In the genomic region with DNA sequence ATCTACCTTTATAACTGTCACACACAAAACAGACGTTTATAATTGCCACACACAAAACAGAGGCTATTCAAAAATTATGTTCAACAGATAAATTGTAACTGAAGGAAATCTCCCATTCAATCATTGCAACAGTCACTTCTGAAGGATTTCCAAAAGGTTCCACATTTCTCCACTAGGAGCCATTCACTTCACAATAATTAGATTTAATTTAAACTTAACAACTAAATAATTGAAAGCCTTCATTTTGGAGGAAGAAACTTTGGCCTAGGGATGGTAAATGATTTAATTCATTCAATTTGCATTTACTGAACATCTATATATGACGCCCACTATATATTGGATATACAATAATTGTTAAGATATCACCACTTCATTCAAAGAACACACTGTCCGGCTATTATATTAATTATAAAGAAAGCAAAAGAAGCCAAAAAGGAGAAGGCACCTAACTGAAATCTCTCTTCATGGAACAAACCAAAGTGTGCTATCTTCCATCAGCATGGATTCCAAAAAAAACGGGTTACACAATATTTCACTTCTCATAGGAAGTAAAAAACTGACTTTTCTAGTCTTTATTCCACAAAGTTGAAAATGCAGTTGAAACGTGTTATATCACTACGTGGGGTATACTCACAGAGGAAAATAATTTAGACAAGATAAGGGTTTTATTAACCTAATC, we compare ENCODE assay signal across 9 cellular contexts. TPM values are rescaled to one million over a fixed set of nuclear protein-coding genes. Genes with fewer than 3 reads are reported as not detected.
DNase-seq lines count a peak whose midpoint lies in the region; ATAC-seq, FAIRE-seq and TF ChIP-seq lines count a peak whose summit lies in the region.
"Had no signal": no experiment of that assay in that cellular context is flagged by ENCODE, and none has a peak within 500 bp of the region (broad histone marks: within the 10 kb centered on the region; RNA-seq: fewer than 3 reads in every experiment).

No MANE protein-coding gene starts in this region.

- H3K27ac Mint-ChIP-seq in Caco-2 (ENCODE audit: unreplicated experiment) (no peak overlapping the region), naive B cell (peak overlapping the region in 2 of 6 donors; percentile 49 to 99)

- H3K4me1 Mint-ChIP-seq in Caco-2 (ENCODE audit: low read depth, unreplicated experiment) (peaks cover 17% of the 10 kb centered on the region), naive B cell (peaks cover 36 to 48% (median 37%) of the 10 kb centered on the region in 3 donors)

- H3K9me1 ChIP-seq in IMR-90 (ENCODE audit: insufficient read depth, low read length): no peaks in the 10 kb centered on the region; the same call in 1 of the 2 replicates

- H3K27ac ChIP-seq in IMR-90 (ENCODE audit: insufficient read depth, low read length) (no peak overlapping the region), small intestine (ENCODE audit: low read depth in 1 of 2, low read length in 1 of 2) (no peak overlapping the region)

- POLR2A ChIA-PET in Caco-2 (lab: Charles Lee): no interaction called here
- POLR2A ChIA-PET in IMR-90 (lab: Charles Lee; ENCODE audit: unreplicated experiment): no interaction called here
- POLR2A ChIA-PET in HEK293T (lab: Yijun Ruan, JAX): interaction anchor here (2.4 kb wide), 1 partner anchor 29 kb away, joined by 14 read pairs; no protein-coding TSS in a partner anchor

- H3K4me2 ChIP-seq in IMR-90 (ENCODE audit: low read depth, low read length): peak overlapping the region; percentile 88

- H3K4me3 ChIP-seq in Caco-2 (ENCODE audit: low read depth, low read length) (peak overlapping the region; percentile 66), IMR-90 (ENCODE audit: insufficient read depth, low read depth, low read length) (no peak overlapping the region), adipocyte (ENCODE audit: low read length) (peak overlapping the region; percentile 99), small intestine (ENCODE audit: low read depth in 1 of 2, low read length in 2 of 2) (peak overlapping the region in 1 of 2 donors; percentile 68)

- H3K56ac ChIP-seq in IMR-90 (ENCODE audit: extremely low read depth, insufficient read depth, low read length): no peak overlapping the region

- H3K36me3 ChIP-seq in Caco-2 (ENCODE audit: control insufficient read depth, insufficient read depth, low read length): no peaks in the 10 kb centered on the region
- H3K36me3 ChIP-seq in IMR-90 (ENCODE audit: control insufficient read depth, insufficient read depth, low read length): peaks cover 2% of the 10 kb centered on the region; the same call in 1 of the 2 replicates
- H3K36me3 ChIP-seq in adipocyte (ENCODE audit: control insufficient read depth, insufficient read depth, low read length, severe bottlenecking): peaks cover 14% of the 10 kb centered on the region
- peaks cover 0 to 2% of the 10 kb centered on the region in 2 donors for H3K36me3 ChIP-seq in small intestine (ENCODE audit: control insufficient read depth in 2 of 2, insufficient read depth in 2 of 2, low read length in 2 of 2)

- no peak overlapping the region for H2AK9ac ChIP-seq in IMR-90 (replicated peaks; ENCODE audit: low read depth, low read length, poor library complexity)

- H2BK20ac ChIP-seq in IMR-90 (ENCODE audit: low read depth, low read length): no peak overlapping the region

- H3K14ac ChIP-seq in IMR-90 (replicated peaks; ENCODE audit: low read depth, low read length): no peak overlapping the region

- H3K27me3 Mint-ChIP-seq in Caco-2 (ENCODE audit: insufficient read depth, unreplicated experiment) (no peaks in the 10 kb centered on the region), naive B cell (no peaks in the 10 kb centered on the region)

- in situ Hi-C loops in IMR-90 (cut with MboI; ENCODE audit: low sequenced_read_pairs): no loop called here

- H2AFZ ChIP-seq in IMR-90 (replicated peaks; ENCODE audit: low read length, poor library complexity): no peak overlapping the region

- no peak for FAIRE-seq in small intestine (lab: Jason Lieb, UNC)

- no peak overlapping the region for H3K4ac ChIP-seq in IMR-90 (ENCODE audit: low read depth, low read length)

- ATAC-seq in IMR-90 (ENCODE audit: low read depth): no peak
- no peak for ATAC-seq in naive B cell (ENCODE audit: low read depth in 2 of 2)
- no peak for ATAC-seq in GM19463 (IDR thresholded peaks at IDR 0.05; ENCODE audit: unreplicated experiment)
- no peak for ATAC-seq in HG02588 (IDR thresholded peaks at IDR 0.05; ENCODE audit: unreplicated experiment)

- H3K18ac ChIP-seq in IMR-90 (ENCODE audit: low read depth, low read length): no peak overlapping the region

- H3K23ac ChIP-seq in IMR-90 (ENCODE audit: low read depth, low read length): no peak overlapping the region

- WGBS in IMR-90 (ENCODE audit: extremely low coverage in 2 of 2, insufficient read length in 1 of 2), 2 experiments: no CpG with 5 or more reads among the region's 6 CpGs
- WGBS in small intestine, 3 donors: 21 to 57% (median 26%) methylated on average over 6 of the region's 6 CpGs

- H2AK5ac ChIP-seq in IMR-90 (ENCODE audit: low read depth, low read length): no peak overlapping the region

- DNase-seq in Caco-2 (no peak), IMR-90 (no peak), adipocyte (ENCODE audit: low read depth) (peak; percentile 9), naive B cell (no peak), small intestine (no peak), HEK293T (ENCODE audit: extremely low spot score) (no peak)
- DNase-seq: spleen had no signal

- peak in 1 of 2 experiments; percentile 25 for TF ChIP-seq CTCF in Caco-2 (IDR thresholded peaks at IDR 0.05; ENCODE audit: insufficient read depth in 1 of 2, low read depth in 1 of 2, low read length in 1 of 2, severe bottlenecking in 1 of 2, unreplicated experiment in 1 of 2)
- 0 out of 2 replicates have a peak, but pooled peaks have one; percentile 9 for TF ChIP-seq CTCF in IMR-90 (conservative IDR thresholded peaks at IDR 0.05; ENCODE audit: low read depth, low read length)

- H3K36me3 Mint-ChIP-seq in Caco-2 (ENCODE audit: insufficient read depth, unreplicated experiment) (peaks cover 16% of the 10 kb centered on the region), naive B cell (peaks cover 7 to 10% of the 10 kb centered on the region in 2 donors)

- H3K4me1 ChIP-seq in Caco-2 (peaks cover 24% of the 10 kb centered on the region), IMR-90 (ENCODE audit: control insufficient read depth, insufficient read depth, low read length) (no peaks in the 10 kb centered on the region), adipocyte (ENCODE audit: control insufficient read depth, insufficient read depth, low read length) (peaks cover 26% of the 10 kb centered on the region), small intestine (ENCODE audit: control insufficient read depth in 2 of 2, insufficient read depth in 1 of 2, low read depth in 1 of 2, low read length in 1 of 2) (peaks cover 0 to 2% of the 10 kb centered on the region in 2 donors)

- H3K27me3 ChIP-seq in Caco-2 (replicated peaks; ENCODE audit: control insufficient read depth, insufficient read depth, low read length) (no peaks in the 10 kb centered on the region), IMR-90 (ENCODE audit: control insufficient read depth, insufficient read depth, low read length) (no peaks in the 10 kb centered on the region), adipocyte (replicated peaks; ENCODE audit: control insufficient read depth, insufficient read depth, low read length) (no peaks in the 10 kb centered on the region), small intestine (ENCODE audit: control insufficient read depth in 2 of 2, insufficient read depth in 2 of 2, low read length in 2 of 2) (no peaks in the 10 kb centered on the region)
- H3K27me3 ChIP-seq: spleen had no signal

- no peaks in the 10 kb centered on the region; the same call in 1 of the 2 replicates for H4K20me1 ChIP-seq in IMR-90 (ENCODE audit: insufficient read depth, low read length)

- TF ChIP-seq POLR2A in IMR-90 (IDR thresholded peaks at IDR 0.05; ENCODE audit: low read depth, low read length): no peak

- CTCF ChIA-PET in Caco-2 (lab: Charles Lee): no interaction called here
- CTCF ChIA-PET in IMR-90 (lab: Yijun Ruan, JAX): no interaction called here
- CTCF ChIA-PET in HEK293T (lab: Yijun Ruan, JAX): no interaction called here

- H4K8ac ChIP-seq in IMR-90 (ENCODE audit: low read depth in 2 of 2, low read length in 2 of 2): no peak overlapping the region

- no peak for TF ChIP-seq RAD21 in IMR-90 (IDR thresholded peaks at IDR 0.05; ENCODE audit: low read length)

- H3K79me1 ChIP-seq in IMR-90 (ENCODE audit: low read depth in 1 of 2, low read length in 2 of 2): peaks cover 16 to 26% of the 10 kb centered on the region in 2 experiments

- intact Hi-C loops in Caco-2 (cut with micrococcal nuclease; ENCODE audit: unreplicated experiment) (no loop called here), IMR-90 (cut with micrococcal nuclease) (no loop called here)

- H3K9me3 ChIP-seq in Caco-2 (no peaks in the 10 kb centered on the region), IMR-90 (ENCODE audit: control insufficient read depth, insufficient read depth, low read length) (no peaks in the 10 kb centered on the region), adipocyte (ENCODE audit: control insufficient read depth, low read length) (no peaks in the 10 kb centered on the region), small intestine (ENCODE audit: control insufficient read depth, low read depth) (no peaks in the 10 kb centered on the region)
- H3K9me3 ChIP-seq: spleen had no signal

- no peak overlapping the region for H4K91ac ChIP-seq in IMR-90 (ENCODE audit: insufficient read depth, low read depth, low read length)

- no TSS peak for BruUV-seq in Caco-2 (replicated peaks; lab: Mats Ljungman, UMichigan)
- no TSS peak for BruUV-seq in IMR-90 (replicated peaks; lab: Mats Ljungman, UMichigan)

- no peak overlapping the region for H3K9ac ChIP-seq in IMR-90 (ENCODE audit: low read depth, low read length)
- H3K9ac ChIP-seq in adipocyte (ENCODE audit: low read length): peak overlapping the region; percentile 95

- peak overlapping the region; percentile 99 for H3K4me3 Mint-ChIP-seq in Caco-2 (ENCODE audit: unreplicated experiment)
- peak overlapping the region in 5 of 8 donors; percentile 68 to 99 (median 94) for H3K4me3 Mint-ChIP-seq in naive B cell

- H2BK120ac ChIP-seq in IMR-90 (ENCODE audit: low read depth, low read length): no peak overlapping the region

- H2BK5ac ChIP-seq in IMR-90 (ENCODE audit: low read depth, low read length, poor library complexity, severe bottlenecking): no peak overlapping the region

- no peak overlapping the region for H4K5ac ChIP-seq in IMR-90 (ENCODE audit: low read depth, low read length)

- dilution Hi-C loops in IMR-90 (cut with HindIII; ENCODE audit: low sequenced_read_pairs, unreplicated experiment): no loop called here

- H2BK15ac ChIP-seq in IMR-90 (ENCODE audit: low read depth, low read length): no peak overlapping the region

- no peaks in the 10 kb centered on the region for H3K9me3 Mint-ChIP-seq in Caco-2 (ENCODE audit: unreplicated experiment)
- no peaks in the 10 kb centered on the region for H3K9me3 Mint-ChIP-seq in naive B cell

RNA-seq across cellular contexts. Expression of a gene that starts 1.7 kb away (rescaled TPM):
- total RNA-seq in Caco-2 (2022): 48.8 and 51.6 TPM in 2 replicates
- total RNA-seq in IMR-90 (2012; rRNA removed): 21.9 and 41.4 TPM in 2 replicates
- 11.7 and 12.7 TPM in 2 replicates for polyA plus RNA-seq in IMR-90 (2012; rRNA removed)
- 1.2 and 1.5 TPM in 2 replicates for polyA plus RNA-seq in IMR-90 (2012; cell fraction: cytosol; rRNA removed)
- polyA plus RNA-seq in IMR-90 (2012; cell fraction: nucleus; rRNA removed; ENCODE audit: low replicate concordance): 0.53 and 6.8 TPM in 2 replicates
- 10 to 100 TPM; 21.1 to 32.2 (median 30.4) TPM for polyA plus RNA-seq in naive B cell (ENCODE audit: low read depth in 6 of 6)
- 10 to 100 TPM in 1 of 3 donors, 1 to 10 TPM in 2; 5.1 to 17.5 (median 5.4) TPM for polyA plus RNA-seq in small intestine

RNA-seq across cellular contexts. Expression of a gene that starts 47.0 kb away (rescaled TPM):
- 1.0 and 1.2 TPM in 2 replicates for total RNA-seq in Caco-2 (2022)
- 0.36 and 0.56 TPM in 2 replicates for total RNA-seq in IMR-90 (2012; rRNA removed)
- 0.26 and 0.36 TPM in 2 replicates for polyA plus RNA-seq in IMR-90 (2012; rRNA removed)
- polyA plus RNA-seq in IMR-90 (2012; cell fraction: cytosol; rRNA removed): 0.22 and 0.39 TPM in 2 replicates
- polyA plus RNA-seq in IMR-90 (2012; cell fraction: nucleus; rRNA removed; ENCODE audit: low replicate concordance): 0.11 and 0.18 TPM in 2 replicates
- under 1 TPM in 5 of 6 donors, not detected in 1; 0.09 to 0.55 (median 0.22) TPM for polyA plus RNA-seq in naive B cell (ENCODE audit: low read depth in 6 of 6)
- polyA plus RNA-seq in small intestine: under 1 TPM in 2 of 3 donors, not detected in 1; 0.27 to 0.55 TPM

RNA-seq across cellular contexts. Expression of a gene that starts 47.1 kb away (rescaled TPM):
- total RNA-seq in Caco-2 (2022) (56.3 and 57.1 TPM in 2 replicates), IMR-90 (2012; rRNA removed) (38.9 and 88.0 TPM in 2 replicates)
- polyA plus RNA-seq in IMR-90 (2012; rRNA removed) (12.0 and 14.5 TPM in 2 replicates), naive B cell (ENCODE audit: low read depth in 6 of 6) (10 to 100 TPM; 34.1 to 53.4 (median 46.7) TPM), small intestine (10 to 100 TPM; 18.8 to 30.5 (median 24.8) TPM)
- polyA plus RNA-seq in IMR-90 (2012; cell fraction: cytosol; rRNA removed): 2.1 and 2.9 TPM in 2 replicates
- polyA plus RNA-seq in IMR-90 (2012; cell fraction: nucleus; rRNA removed; ENCODE audit: low replicate concordance): 2.0 and 15.2 TPM in 2 replicates
